Comparison of ENCODE assay signal across 2 cellular contexts in genomic region chr2:147989102-147989501, GRCh38.
TF ChIP-seq lines count a peak whose summit lies in the region.

No MANE protein-coding gene starts in this region.

TF ChIP-seq in GM23338, 12 proteins besides CTCF, POLR2A, EP300 and RAD21:
- TF ChIP-seq ZNF331 (CRISPR knock-in tag; IDR thresholded peaks at IDR 0.05; ENCODE audit: low read depth) = no peak
TF ChIP-seq in GM23338: peak in this region for 0.

TF ChIP-seq in IMR-90, 13 proteins besides CTCF, POLR2A, EP300 and RAD21 (continued from another document):
- TF ChIP-seq MAZ (IDR thresholded peaks at IDR 0.05; ENCODE audit: borderline replicate concordance, low read depth, low read length) (no peak), MAFK (IDR thresholded peaks at IDR 0.05; ENCODE audit: low read depth, low read length) (no peak), CEBPB (IDR thresholded peaks at IDR 0.05; ENCODE audit: low read depth, low read length) (no peak), CHD1 (IDR thresholded peaks at IDR 0.05; ENCODE audit: low read depth, low read length) (no peak), MXI1 (IDR thresholded peaks at IDR 0.05; ENCODE audit: borderline replicate concordance, low read depth, low read length) (no peak), SMC3 (IDR thresholded peaks at IDR 0.05; ENCODE audit: low read depth, low read length) (no peak), RCOR1 (IDR thresholded peaks at IDR 0.05; ENCODE audit: insufficient replicate concordance, low read length) (no peak), ELK1 (IDR thresholded peaks at IDR 0.05; ENCODE audit: borderline replicate concordance, low read depth, low read length) (no peak), BHLHE40 (IDR thresholded peaks at IDR 0.05; ENCODE audit: low read depth, low read length) (no peak), USF2 (IDR thresholded peaks at IDR 0.05; ENCODE audit: low read depth, low read length) (no peak), RFX5 (IDR thresholded peaks at IDR 0.05; ENCODE audit: low read depth, low read length) (no peak), FOS (IDR thresholded peaks at IDR 0.05; ENCODE audit: low read depth, low read length) (no peak)
TF ChIP-seq in IMR-90: peak in this region for 0.
